In genomic region chr2:46495347-46496030, GRCh38 we compare ENCODE assay signal across 29 cellular contexts. TPM values are rescaled to one million over a fixed set of nuclear protein-coding genes. Genes with fewer than 3 reads are reported as not detected.
DNase-seq lines count a peak whose midpoint lies in the region; ATAC-seq and TF ChIP-seq lines count a peak whose summit lies in the region.
"Had no signal": no experiment of that assay in that cellular context is flagged by ENCODE, and none has a peak within 500 bp of the region (broad histone marks: within the 10 kb centered on the region; RNA-seq: fewer than 3 reads in every experiment).

No MANE protein-coding gene starts in this region.

- H3K4me3 Mint-ChIP-seq in activated T-cell treated with anti-CD3 and anti-CD28 coated beads, Interleukin-2, amount 50 U/mL, for 24 hours, result no peak overlapping the region
- H3K4me3 Mint-ChIP-seq: GM23338; memory B cell; T-helper 1 cell treated with Interleukin-12 subunit alpha and Interleukin-12 subunit beta and Interleukin-4 antibody, amounts not matched to agents 30 μg/mL and 1 μg/mL, for 36 hours had no signal

- peak; percentile 3 for DNase-seq in AG09309 (ENCODE audit: low read depth)
- peak; percentile 45 for DNase-seq in M059J (ENCODE audit: low read depth)
- peak; percentile 21 for DNase-seq in cerebellum (ENCODE audit: low spot score)
- peak; percentile 63 for DNase-seq in kidney tubule cell (ENCODE audit: low spot score)
- no peak for DNase-seq in NCI-H748 (lab: John Stamatoyannopoulos, UW; ENCODE audit: unreplicated experiment)
- no peak for DNase-seq in activated T-cell treated with anti-CD3 and anti-CD28 coated beads, Interleukin-2, amount 50 U/mL, for 24 hours
- DNase-seq: activated CD4-positive, alpha-beta T cell treated with anti-CD3 and anti-CD28 coated beads, Interleukin-2, amount 50 U/mL, for 1 hour; activated effector memory CD4-positive, alpha-beta T cell treated with Interleukin-2 at 50 U/mL for 16 hours; adrenal gland; C1 segment of cervical spinal cord; effector CD4-positive, alpha-beta T cell; left colon; NCI-H1105 treated with DMSO at 0.1 percent for 48 hours; NCI-H2107; NCI-H446 treated with DMSO at 0.1 percent for 48 hours; Peyer's patch; stimulated activated CD4-positive, alpha-beta T cell treated with anti-CD3 and anti-CD28 coated beads, Interleukin-4, amount 100 ng/mL, for 4 hours; stomach had no signal

- peaks cover 7% of the 10 kb centered on the region for H3K27me3 Mint-ChIP-seq in activated T-cell treated with anti-CD3 and anti-CD28 coated beads, Interleukin-2, amount 50 U/mL, for 24 hours
- H3K27me3 Mint-ChIP-seq: memory B cell had no signal

- H3K9me3 Mint-ChIP-seq in activated T-cell treated with anti-CD3 and anti-CD28 coated beads, Interleukin-2, amount 50 U/mL, for 24 hours, result no peaks in the 10 kb centered on the region
- H3K9me3 Mint-ChIP-seq: GM23338; memory B cell; T-helper 1 cell treated with Interleukin-12 subunit alpha and Interleukin-12 subunit beta and Interleukin-4 antibody, amounts not matched to agents 30 μg/mL and 1 μg/mL, for 36 hours had no signal

- H3K4me3 ChIP-seq in AG09309 (ENCODE audit: control insufficient read depth, low read depth, low read length), result no peak overlapping the region
- H3K4me3 ChIP-seq: adrenal gland, GM23338, Peyer's patch, stomach, tibial nerve had no signal

- no peak for TF ChIP-seq CTCF in AG09309 (IDR thresholded peaks at IDR 0.05; ENCODE audit: control insufficient read depth, insufficient read depth, low read depth, low read length, missing control alignments)

- no peak overlapping the region for H3K27ac Mint-ChIP-seq in activated T-cell treated with anti-CD3 and anti-CD28 coated beads, Interleukin-2, amount 50 U/mL, for 24 hours
- H3K27ac Mint-ChIP-seq: GM23338; memory B cell; T-helper 1 cell treated with Interleukin-12 subunit alpha and Interleukin-12 subunit beta and Interleukin-4 antibody, amounts not matched to agents 30 μg/mL and 1 μg/mL, for 36 hours had no signal

- H3K4me1 Mint-ChIP-seq in activated T-cell treated with anti-CD3 and anti-CD28 coated beads, Interleukin-2, amount 50 U/mL, for 24 hours (ENCODE audit: low read depth), result peaks cover 25% of the 10 kb centered on the region

- no peaks in the 10 kb centered on the region for H3K36me3 Mint-ChIP-seq in activated T-cell treated with anti-CD3 and anti-CD28 coated beads, Interleukin-2, amount 50 U/mL, for 24 hours (ENCODE audit: low read depth)
- H3K36me3 Mint-ChIP-seq: memory B cell had no signal

- ATAC-seq in GM18861 (IDR thresholded peaks at IDR 0.05; ENCODE audit: unreplicated experiment), result no peak
- ATAC-seq in GM21381 (IDR thresholded peaks at IDR 0.05; ENCODE audit: unreplicated experiment), result no peak
- ATAC-seq: esophagus mucosa, GM23338, left colon had no signal

RNA-seq across cellular contexts. Expression of gene TMEM247, which starts 16.1 kb away (rescaled TPM):
- not detected in 2 replicates for total RNA-seq in M059J (2014; rRNA removed; shearing (Covaris generic))
- not detected for total RNA-seq in cerebellum
- total RNA-seq: adrenal gland, esophagus mucosa, glomerular endothelial cell, GM23338, left colon, myocyte, omental fat pad, Peyer's patch, renal cortical epithelial cell, stomach, tibial nerve had no signal

RNA-seq across cellular contexts. Expression of gene RHOQ, which starts 46.8 kb away (rescaled TPM):
- total RNA-seq in M059J (2014; rRNA removed; shearing (Covaris generic)), result 33.3 and 42.0 TPM in 2 replicates
- total RNA-seq in cerebellum, result 25.9 TPM

RNA-seq across cellular contexts. Expression of gene ATP6V1E2, which starts 46.9 kb away (rescaled TPM):
- 2.5 and 6.2 TPM in 2 replicates for total RNA-seq in M059J (2014; rRNA removed; shearing (Covaris generic))
- total RNA-seq in cerebellum, result 7.1 TPM

Comparison
In these comparisons a context has a peak if more than half of its experiments do, and no peak if none do; other contexts are left out.
1. DNase-seq: peak in AG09309 (single experiment), M059J (single experiment), cerebellum (single experiment) and kidney tubule cell (single experiment); none in NCI-H748 (single experiment) and activated T-cell treated with anti-CD3 and anti-CD28 coated beads, Interleukin-2, amount 50 U/mL, for 24 hours (single experiment).